25 cellular contexts compared by ENCODE assay signal in the genomic region with DNA sequence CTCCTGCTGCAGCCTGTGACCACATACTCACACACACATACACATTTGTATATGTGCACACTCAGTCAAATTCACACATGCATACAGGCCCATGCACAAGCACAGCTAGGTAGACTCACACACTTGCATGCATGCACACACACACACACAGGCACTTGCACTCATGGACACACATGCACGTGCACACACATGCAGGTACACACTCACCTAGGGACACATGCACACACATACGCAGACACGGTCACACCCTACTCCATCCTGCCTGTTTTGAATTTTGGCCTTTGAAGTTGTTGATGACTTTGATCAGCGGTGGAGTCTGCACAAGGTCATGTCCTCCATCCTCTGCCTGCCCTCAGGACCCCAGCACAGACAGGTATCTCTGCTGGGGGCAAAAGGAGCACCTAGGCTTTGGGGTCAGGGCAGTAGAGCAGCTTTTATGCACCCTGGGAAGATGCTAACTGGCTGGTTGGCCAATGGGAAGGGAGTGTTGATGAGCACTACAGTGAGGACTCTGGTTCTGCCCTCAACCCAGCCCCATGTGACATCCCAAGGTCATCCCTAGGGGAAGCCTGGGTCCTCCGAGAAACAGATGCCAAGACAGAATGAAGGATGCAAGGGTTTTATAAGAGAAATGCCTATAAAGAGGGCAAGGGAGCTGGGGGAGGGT.
"Had no signal": no experiment of that assay in that cellular context is flagged by ENCODE, and none has a peak within 500 bp of the region (broad histone marks: within the 10 kb centered on the region; RNA-seq: fewer than 3 reads in every experiment).

No MANE protein-coding gene starts in this region.

- H3K9me3 Mint-ChIP-seq: memory B cell, nephron progenitor cell had no signal

- H3K4me3 Mint-ChIP-seq: memory B cell; nephron progenitor cell; stimulated activated effector memory CD8-positive, alpha-beta T cell treated with anti-CD3 and anti-CD28 coated beads, Interleukin-12 subunit alpha, Interleukin-12 subunit beta, amount 100 ng/mL, for 72 hours had no signal

- H3K27me3 ChIP-seq: esophagus squamous epithelium, ovary, sigmoid colon, stomach, thyroid gland had no signal

- H3K4me1 ChIP-seq: thyroid gland had no signal

- FAIRE-seq: endothelial cell of umbilical vein, kidney had no signal

- ATAC-seq: left lobe of liver, psoas muscle, right cardiac atrium had no signal

- H3K27ac Mint-ChIP-seq: memory B cell; nephron progenitor cell; stimulated activated effector memory CD8-positive, alpha-beta T cell treated with anti-CD3 and anti-CD28 coated beads, Interleukin-12 subunit alpha, Interleukin-12 subunit beta, amount 100 ng/mL, for 72 hours had no signal

- H3K9me3 ChIP-seq: esophagus squamous epithelium, ovary, psoas muscle, sigmoid colon, stomach, thyroid gland had no signal

- H3K4me1 Mint-ChIP-seq: memory B cell; stimulated activated effector memory CD8-positive, alpha-beta T cell treated with anti-CD3 and anti-CD28 coated beads, Interleukin-12 subunit alpha, Interleukin-12 subunit beta, amount 100 ng/mL, for 72 hours had no signal

- H3K4me3 ChIP-seq: coronary artery, esophagus squamous epithelium, lung, ovary, psoas muscle, sigmoid colon, stomach, thyroid gland had no signal

- H3K36me3 Mint-ChIP-seq: memory B cell; stimulated activated effector memory CD8-positive, alpha-beta T cell treated with anti-CD3 and anti-CD28 coated beads, Interleukin-12 subunit alpha, Interleukin-12 subunit beta, amount 100 ng/mL, for 72 hours had no signal

- DNase-seq: dermis blood vessel endothelial cell; effector memory CD4-positive, alpha-beta T cell; esophagus squamous epithelium; foreskin melanocyte; hypothalamus; kidney; nephron progenitor cell; occipital lobe; ovary; posterior cingulate gyrus; psoas muscle; right cardiac atrium; sigmoid colon; stimulated activated CD4-positive, alpha-beta T cell treated with anti-CD3 and anti-CD28 coated beads, Interleukin-2, amount 100 ng/mL, for 24 hours; stimulated activated CD4-positive, alpha-beta T cell treated with anti-CD3 and anti-CD28 coated beads, Interleukin-4, amount 100 ng/mL, for 24 hours; stimulated activated naive CD4-positive, alpha-beta T cell treated with Interleukin-2 at 50 U/mL for 16 hours; stomach; thyroid gland; trophoblast cell had no signal

- H3K36me3 ChIP-seq: esophagus squamous epithelium, ovary, sigmoid colon, stomach, thyroid gland had no signal

- H3K27ac ChIP-seq: coronary artery, esophagus squamous epithelium, ovary, psoas muscle, sigmoid colon, stomach, thyroid gland had no signal
